9 cellular contexts compared by ENCODE assay signal in the genomic region with DNA sequence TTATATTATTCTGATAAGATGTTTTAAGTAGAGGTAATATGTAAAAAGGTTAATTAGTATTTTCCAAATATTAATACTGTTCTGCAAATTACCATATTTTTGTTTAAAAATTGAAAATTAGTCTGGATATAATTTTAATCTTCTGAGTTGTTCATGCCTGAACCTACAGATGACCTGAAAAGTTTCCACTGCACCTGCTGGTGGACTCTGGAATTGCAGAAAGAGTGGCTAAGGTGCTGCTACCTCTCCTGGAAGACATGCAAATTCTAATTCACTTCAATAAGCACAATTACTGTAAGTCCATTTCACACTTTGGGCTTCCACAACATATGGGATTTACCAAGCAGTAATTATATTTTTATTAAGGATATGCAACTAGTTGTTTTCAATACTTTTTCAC.
A peak's percentile ranks its signal among the peaks of the same experiment; 100 is the strongest.
DNase-seq lines count a peak whose midpoint lies in the region; ATAC-seq and TF ChIP-seq lines count a peak whose summit lies in the region.
"Had no signal": no experiment of that assay in that cellular context is flagged by ENCODE, and none has a peak within 500 bp of the region (broad histone marks: within the 10 kb centered on the region; RNA-seq: fewer than 3 reads in every experiment).

No MANE protein-coding gene starts in this region.

- no peak overlapping the region for H3K4me3 Mint-ChIP-seq in Caco-2 (ENCODE audit: unreplicated experiment)
- H3K4me3 Mint-ChIP-seq in activated T-helper 1 cell treated with anti-CD3 and anti-CD28 coated beads, Interleukin-12 subunit alpha, Interleukin-12 subunit beta, Interleukin-2, Interleukin-4 antibody, amounts not matched to agents 30 ng/mL and 10 ng/mL and 1 ng/mL, durations not matched to agents 14 hours and 24 hours and 36 hours = no peak overlapping the region
- H3K4me3 Mint-ChIP-seq: stimulated activated naive CD8-positive, alpha-beta T cell treated with anti-CD3 and anti-CD28 coated beads, Interleukin-15, Interleukin-2, amounts not matched to agents 100 ng/mL and 50 ng/mL, for 24 hours had no signal

- H3K79me2 ChIP-seq in OCI-LY1 (ENCODE audit: insufficient read depth, low read length) (no peaks in the 10 kb centered on the region), hepatocyte (no peaks in the 10 kb centered on the region)

- H3K9me2 ChIP-seq in OCI-LY1 (ENCODE audit: low read depth, low read length) (no peaks in the 10 kb centered on the region), hepatocyte (replicated peaks; ENCODE audit: insufficient read depth) (no peaks in the 10 kb centered on the region)

- intact Hi-C loops in Caco-2 (cut with micrococcal nuclease; ENCODE audit: unreplicated experiment) = loop anchor here (10.0 kb wide), 1 partner anchor 477 kb away; no protein-coding TSS in a partner anchor
- intact Hi-C loops in activated T-helper 1 cell treated with anti-CD3 and anti-CD28 coated beads, Interleukin-12 subunit alpha, Interleukin-12 subunit beta, Interleukin-2, Interleukin-4 antibody, amounts not matched to agents 30 ng/mL and 10 ng/mL and 1 ng/mL, durations not matched to agents 14 hours and 24 hours and 36 hours (cut with micrococcal nuclease) = no loop called here

- H3K27ac ChIP-seq in OCI-LY1 (ENCODE audit: low read depth, low read length, poor library complexity, severe bottlenecking) (no peak overlapping the region), hepatocyte (no peak overlapping the region)

- H3K4me2 ChIP-seq in OCI-LY1 (ENCODE audit: low read length) (no peak overlapping the region), hepatocyte (no peak overlapping the region)

- H3K9me3 ChIP-seq in Caco-2 (no peaks in the 10 kb centered on the region), OCI-LY1 (ENCODE audit: low read length) (no peaks in the 10 kb centered on the region), hepatocyte (ENCODE audit: low read depth) (no peaks in the 10 kb centered on the region)

- H3K9me3 Mint-ChIP-seq in Caco-2 (ENCODE audit: unreplicated experiment) = no peaks in the 10 kb centered on the region
- H3K9me3 Mint-ChIP-seq in activated T-helper 1 cell treated with anti-CD3 and anti-CD28 coated beads, Interleukin-12 subunit alpha, Interleukin-12 subunit beta, Interleukin-2, Interleukin-4 antibody, amounts not matched to agents 30 ng/mL and 10 ng/mL and 1 ng/mL, durations not matched to agents 14 hours and 24 hours and 36 hours = no peaks in the 10 kb centered on the region
- H3K9me3 Mint-ChIP-seq: stimulated activated naive CD8-positive, alpha-beta T cell treated with anti-CD3 and anti-CD28 coated beads, Interleukin-15, Interleukin-2, amounts not matched to agents 100 ng/mL and 50 ng/mL, for 24 hours had no signal

- no peak overlapping the region for H3K9ac ChIP-seq in OCI-LY1 (ENCODE audit: low read length)

- H3K4me1 ChIP-seq in Caco-2 (no peaks in the 10 kb centered on the region), OCI-LY1 (ENCODE audit: insufficient read depth, low read length, severe bottlenecking) (no peaks in the 10 kb centered on the region), hepatocyte (ENCODE audit: insufficient read depth) (no peaks in the 10 kb centered on the region)

- TF ChIP-seq CTCF in Caco-2 (IDR thresholded peaks at IDR 0.05; ENCODE audit: insufficient read depth in 1 of 2, low read depth in 1 of 2, low read length in 1 of 2, severe bottlenecking in 1 of 2, unreplicated experiment in 1 of 2) = peak; percentile 58 to 63
- peak; percentile 51 for TF ChIP-seq CTCF in OCI-LY1 (IDR thresholded peaks at IDR 0.05; ENCODE audit: low read length)
- peak; percentile 25 for TF ChIP-seq CTCF in hepatocyte (IDR thresholded peaks at IDR 0.05; ENCODE audit: poor library complexity)

- peaks cover 7% of the 10 kb centered on the region for H3K4me1 Mint-ChIP-seq in Caco-2 (ENCODE audit: low read depth, unreplicated experiment)
- no peaks in the 10 kb centered on the region for H3K4me1 Mint-ChIP-seq in activated T-helper 1 cell treated with anti-CD3 and anti-CD28 coated beads, Interleukin-12 subunit alpha, Interleukin-12 subunit beta, Interleukin-2, Interleukin-4 antibody, amounts not matched to agents 30 ng/mL and 10 ng/mL and 1 ng/mL, durations not matched to agents 14 hours and 24 hours and 36 hours (ENCODE audit: low read depth)

- no peaks in the 10 kb centered on the region for H3F3A ChIP-seq in OCI-LY1 (ENCODE audit: insufficient read depth, low read length)

- H3K27me3 ChIP-seq in Caco-2 (replicated peaks; ENCODE audit: control insufficient read depth, insufficient read depth, low read length) (no peaks in the 10 kb centered on the region), OCI-LY1 (ENCODE audit: insufficient read depth, low read length) (no peaks in the 10 kb centered on the region), hepatocyte (peaks cover 11% of the 10 kb centered on the region)

- H3K36me3 ChIP-seq in Caco-2 (ENCODE audit: control insufficient read depth, insufficient read depth, low read length) (no peaks in the 10 kb centered on the region), OCI-LY1 (ENCODE audit: insufficient read depth, low read length) (no peaks in the 10 kb centered on the region), hepatocyte (replicated peaks; ENCODE audit: insufficient read depth, low read depth) (no peaks in the 10 kb centered on the region)

- H3K27me3 Mint-ChIP-seq in Caco-2 (ENCODE audit: insufficient read depth, unreplicated experiment) = peaks cover 5% of the 10 kb centered on the region
- peaks cover 56% of the 10 kb centered on the region for H3K27me3 Mint-ChIP-seq in activated T-helper 1 cell treated with anti-CD3 and anti-CD28 coated beads, Interleukin-12 subunit alpha, Interleukin-12 subunit beta, Interleukin-2, Interleukin-4 antibody, amounts not matched to agents 30 ng/mL and 10 ng/mL and 1 ng/mL, durations not matched to agents 14 hours and 24 hours and 36 hours (ENCODE audit: insufficient read depth)

- H3K27ac Mint-ChIP-seq in Caco-2 (ENCODE audit: unreplicated experiment) = no peak overlapping the region
- H3K27ac Mint-ChIP-seq in activated T-helper 1 cell treated with anti-CD3 and anti-CD28 coated beads, Interleukin-12 subunit alpha, Interleukin-12 subunit beta, Interleukin-2, Interleukin-4 antibody, amounts not matched to agents 30 ng/mL and 10 ng/mL and 1 ng/mL, durations not matched to agents 14 hours and 24 hours and 36 hours = no peak overlapping the region
- H3K27ac Mint-ChIP-seq: stimulated activated naive CD8-positive, alpha-beta T cell treated with anti-CD3 and anti-CD28 coated beads, Interleukin-15, Interleukin-2, amounts not matched to agents 100 ng/mL and 50 ng/mL, for 24 hours had no signal

- no peak overlapping the region for H2AFZ ChIP-seq in OCI-LY1 (ENCODE audit: low read length)
- no peak overlapping the region for H2AFZ ChIP-seq in hepatocyte

- H4K20me1 ChIP-seq in OCI-LY1 (ENCODE audit: insufficient read depth, low read length) (no peaks in the 10 kb centered on the region), hepatocyte (ENCODE audit: insufficient read depth, poor library complexity, severe bottlenecking) (no peaks in the 10 kb centered on the region)

- no TSS peak for BruUV-seq in Caco-2 (replicated peaks; lab: Mats Ljungman, UMichigan)

- ATAC-seq in GM21515 (IDR thresholded peaks at IDR 0.05; ENCODE audit: unreplicated experiment) (peak; percentile 66), GM21367 (IDR thresholded peaks at IDR 0.05; ENCODE audit: unreplicated experiment) (no peak)

- POLR2A ChIA-PET in Caco-2 (lab: Charles Lee) = no interaction called here

- CTCF ChIA-PET in Caco-2 (lab: Charles Lee) = no interaction called here

- no peak overlapping the region for H3K4me3 ChIP-seq in Caco-2 (ENCODE audit: low read depth, low read length)
- H3K4me3 ChIP-seq in OCI-LY1 (ENCODE audit: low read depth, low read length, poor library complexity, severe bottlenecking) = no peak overlapping the region
- no peak overlapping the region for H3K4me3 ChIP-seq in hepatocyte

- H3K36me3 Mint-ChIP-seq in Caco-2 (ENCODE audit: insufficient read depth, unreplicated experiment) = no peaks in the 10 kb centered on the region
- no peaks in the 10 kb centered on the region for H3K36me3 Mint-ChIP-seq in activated T-helper 1 cell treated with anti-CD3 and anti-CD28 coated beads, Interleukin-12 subunit alpha, Interleukin-12 subunit beta, Interleukin-2, Interleukin-4 antibody, amounts not matched to agents 30 ng/mL and 10 ng/mL and 1 ng/mL, durations not matched to agents 14 hours and 24 hours and 36 hours (ENCODE audit: low read depth)

- DNase-seq in Caco-2 (peak; percentile 58 to 64), hepatocyte (ENCODE audit: low spot score) (peak; percentile 37), occipital lobe (lab: John Stamatoyannopoulos, UW) (no peak)
- peak; percentile 22 for DNase-seq in activated T-helper 1 cell treated with anti-CD3 and anti-CD28 coated beads, Interleukin-12 subunit alpha, Interleukin-12 subunit beta, Interleukin-2, Interleukin-4 antibody, amounts not matched to agents 30 ng/mL and 10 ng/mL and 1 ng/mL, durations not matched to agents 14 hours and 24 hours and 36 hours (ENCODE audit: low spot score)
- peak; percentile 24 to 44 for DNase-seq in stimulated activated CD8-positive, alpha-beta memory T cell treated with anti-CD3 and anti-CD28 coated beads, Interleukin-2, amount 100 ng/mL, for 1 hour (ENCODE audit: low read depth in 2 of 2)
